In genomic region chr16:89365044-89365467, GRCh38 we compare ENCODE assay signal across 10 cellular contexts.
DNase-seq lines count a peak whose midpoint lies in the region; ATAC-seq and TF ChIP-seq lines count a peak whose summit lies in the region.
"Had no signal": no experiment of that assay in that cellular context is flagged by ENCODE, and none has a peak within 500 bp of the region (broad histone marks: within the 10 kb centered on the region; RNA-seq: fewer than 3 reads in every experiment).

No MANE protein-coding gene starts in this region.

- no peaks in the 10 kb centered on the region for H3K9me3 Mint-ChIP-seq in endodermal cell
- no peaks in the 10 kb centered on the region for H3K9me3 Mint-ChIP-seq in stimulated activated effector memory CD8-positive, alpha-beta T cell treated with anti-CD3 and anti-CD28 coated beads, Interleukin-12 subunit alpha, Interleukin-12 subunit beta, amount 100 ng/mL, for 72 hours

- ATAC-seq in stimulated activated effector memory CD8-positive, alpha-beta T cell treated with anti-CD3 and anti-CD28 coated beads, Interleukin-12 subunit alpha, Interleukin-12 subunit beta, amount 100 ng/mL, for 72 hours = peak; percentile 67

- H3K36me3 ChIP-seq in OCI-LY1 (ENCODE audit: insufficient read depth, low read length) (peaks cover 13% of the 10 kb centered on the region; the same call in 1 of the 2 replicates), endodermal cell (ENCODE audit: control insufficient read depth, insufficient read depth, low read length) (peaks cover 7% of the 10 kb centered on the region), left ventricle myocardium inferior (no peaks in the 10 kb centered on the region), suprapubic skin (no peaks in the 10 kb centered on the region), tibial nerve (no peaks in the 10 kb centered on the region)
- H3K36me3 ChIP-seq: heart left ventricle had no signal

- peak overlapping the region; percentile 43 for H3K27ac ChIP-seq in OCI-LY1 (ENCODE audit: low read depth, low read length, poor library complexity, severe bottlenecking)
- no peak overlapping the region for H3K27ac ChIP-seq in endodermal cell (ENCODE audit: low read depth, low read length)
- H3K27ac ChIP-seq in left ventricle myocardium inferior (replicated peaks) = no peak overlapping the region
- no peak overlapping the region for H3K27ac ChIP-seq in suprapubic skin
- no peak overlapping the region for H3K27ac ChIP-seq in tibial nerve

- peaks cover 84% of the 10 kb centered on the region for H3K79me2 ChIP-seq in OCI-LY1 (ENCODE audit: insufficient read depth, low read length)

- H3F3A ChIP-seq in OCI-LY1 (ENCODE audit: insufficient read depth, low read length) = no peaks in the 10 kb centered on the region

- peak overlapping the region; percentile 89 for H3K27ac Mint-ChIP-seq in endodermal cell
- H3K27ac Mint-ChIP-seq in stimulated activated effector memory CD8-positive, alpha-beta T cell treated with anti-CD3 and anti-CD28 coated beads, Interleukin-12 subunit alpha, Interleukin-12 subunit beta, amount 100 ng/mL, for 72 hours = peak overlapping the region; percentile 89
- H3K27ac Mint-ChIP-seq: B cell had no signal

- H3K9me3 ChIP-seq in OCI-LY1 (ENCODE audit: low read length) = no peaks in the 10 kb centered on the region
- no peaks in the 10 kb centered on the region for H3K9me3 ChIP-seq in endodermal cell (ENCODE audit: control insufficient read depth, low read length)
- no peaks in the 10 kb centered on the region for H3K9me3 ChIP-seq in left ventricle myocardium inferior (replicated peaks)
- no peaks in the 10 kb centered on the region for H3K9me3 ChIP-seq in suprapubic skin
- H3K9me3 ChIP-seq in tibial nerve = no peaks in the 10 kb centered on the region
- H3K9me3 ChIP-seq: heart left ventricle had no signal

- WGBS in endodermal cell (ENCODE audit: insufficient coverage in 1 of 2, insufficient read length in 1 of 2), 2 experiments = 67 to 83% methylated on average over 2 of the region's 2 CpGs
- WGBS in suprapubic skin = 43% methylated on average over 2 of the region's 2 CpGs
- 58% methylated on average over 2 of the region's 2 CpGs for WGBS in tibial nerve, 2 donors

- H3K27me3 ChIP-seq in OCI-LY1 (ENCODE audit: insufficient read depth, low read length) (no peaks in the 10 kb centered on the region), endodermal cell (ENCODE audit: control insufficient read depth, insufficient read depth, low read length, poor library complexity, severe bottlenecking) (no peaks in the 10 kb centered on the region), left ventricle myocardium inferior (ENCODE audit: low read depth) (no peaks in the 10 kb centered on the region), suprapubic skin (no peaks in the 10 kb centered on the region), tibial nerve (no peaks in the 10 kb centered on the region)
- H3K27me3 ChIP-seq: heart left ventricle had no signal

- H3K9me2 ChIP-seq in OCI-LY1 (ENCODE audit: low read depth, low read length) = no peaks in the 10 kb centered on the region

- no peak overlapping the region for H3K4me2 ChIP-seq in OCI-LY1 (ENCODE audit: low read length)

- TF ChIP-seq EP300 in suprapubic skin (IDR thresholded peaks at IDR 0.05) (no peak), tibial nerve (IDR thresholded peaks at IDR 0.05) (no peak)

- TF ChIP-seq POLR2A in suprapubic skin (IDR thresholded peaks at IDR 0.05) = no peak
- TF ChIP-seq POLR2A in tibial nerve (IDR thresholded peaks at IDR 0.05) = no peak

- H3K9ac ChIP-seq in OCI-LY1 (ENCODE audit: low read length) = no peak overlapping the region
- H3K9ac ChIP-seq in endodermal cell (ENCODE audit: extremely low read depth, low read length, poor library complexity, severe bottlenecking) = no peak overlapping the region

- H3K4me3 Mint-ChIP-seq in endodermal cell = no peak overlapping the region
- H3K4me3 Mint-ChIP-seq in stimulated activated effector memory CD8-positive, alpha-beta T cell treated with anti-CD3 and anti-CD28 coated beads, Interleukin-12 subunit alpha, Interleukin-12 subunit beta, amount 100 ng/mL, for 72 hours = peak overlapping the region; percentile 58
- H3K4me3 Mint-ChIP-seq: B cell had no signal

- H3K4me3 ChIP-seq in OCI-LY1 (ENCODE audit: low read depth, low read length, poor library complexity, severe bottlenecking) (no peak overlapping the region), endodermal cell (ENCODE audit: low read length) (peak overlapping the region; percentile 44), left ventricle myocardium inferior (no peak overlapping the region), suprapubic skin (no peak overlapping the region), tibial nerve (no peak overlapping the region)
- H3K4me3 ChIP-seq: heart left ventricle had no signal

- peaks cover 69% of the 10 kb centered on the region for H3K4me1 Mint-ChIP-seq in endodermal cell
- H3K4me1 Mint-ChIP-seq in stimulated activated effector memory CD8-positive, alpha-beta T cell treated with anti-CD3 and anti-CD28 coated beads, Interleukin-12 subunit alpha, Interleukin-12 subunit beta, amount 100 ng/mL, for 72 hours = peaks cover 95% of the 10 kb centered on the region

- H4K20me1 ChIP-seq in OCI-LY1 (ENCODE audit: insufficient read depth, low read length) = no peaks in the 10 kb centered on the region

- DNase-seq in SKM-1 treated with dmso at 0.1 percent for 144 hours (lab: John Stamatoyannopoulos, UW; ENCODE audit: unreplicated experiment) (peak; percentile 30), SKM-1 (lab: John Stamatoyannopoulos, UW; ENCODE audit: unreplicated experiment) (no peak), endodermal cell (no peak), left ventricle myocardium inferior (no peak), suprapubic skin (ENCODE audit: low spot score in 2 of 2) (no peak), tibial nerve (ENCODE audit: low spot score in 2 of 2) (no peak)
- DNase-seq in stimulated activated effector memory CD8-positive, alpha-beta T cell treated with anti-CD3 and anti-CD28 coated beads, Interleukin-12 subunit alpha, Interleukin-12 subunit beta, amount 100 ng/mL, for 72 hours (ENCODE audit: low spot score in 2 of 2) = no peak
- DNase-seq: heart left ventricle had no signal

- H3K36me3 Mint-ChIP-seq in endodermal cell (ENCODE audit: low read depth) = peaks cover 3% of the 10 kb centered on the region
- H3K36me3 Mint-ChIP-seq in stimulated activated effector memory CD8-positive, alpha-beta T cell treated with anti-CD3 and anti-CD28 coated beads, Interleukin-12 subunit alpha, Interleukin-12 subunit beta, amount 100 ng/mL, for 72 hours = peaks cover 48% of the 10 kb centered on the region

- no peaks in the 10 kb centered on the region for H3K27me3 Mint-ChIP-seq in endodermal cell (ENCODE audit: insufficient read depth)
- H3K27me3 Mint-ChIP-seq: B cell had no signal

- no peak for TF ChIP-seq CTCF in OCI-LY1 (IDR thresholded peaks at IDR 0.05; ENCODE audit: low read length)
- no peak for TF ChIP-seq CTCF in endodermal cell (conservative IDR thresholded peaks at IDR 0.05)
- TF ChIP-seq CTCF in left ventricle myocardium inferior (IDR thresholded peaks at IDR 0.05; ENCODE audit: borderline replicate concordance) = no peak
- no peak for TF ChIP-seq CTCF in suprapubic skin (IDR thresholded peaks at IDR 0.05)
- no peak for TF ChIP-seq CTCF in tibial nerve (IDR thresholded peaks at IDR 0.05)

- no peak overlapping the region for H2AFZ ChIP-seq in OCI-LY1 (ENCODE audit: low read length)

- intact Hi-C loops in left ventricle myocardium inferior (cut with micrococcal nuclease) = no loop called here

- H3K4me1 ChIP-seq in OCI-LY1 (ENCODE audit: insufficient read depth, low read length, severe bottlenecking) = peaks cover 76% of the 10 kb centered on the region
- H3K4me1 ChIP-seq in endodermal cell (ENCODE audit: control insufficient read depth, insufficient read depth, low read length) = peaks cover 35% of the 10 kb centered on the region
- H3K4me1 ChIP-seq in left ventricle myocardium inferior = peaks cover 90% of the 10 kb centered on the region
- H3K4me1 ChIP-seq in suprapubic skin = peaks cover 76% of the 10 kb centered on the region
- peaks cover 0 to 92% (median 44%) of the 10 kb centered on the region in 4 donors for H3K4me1 ChIP-seq in tibial nerve
